In genomic region chr21:33975548-33976081, GRCh38 we compare ENCODE assay signal across 8 cellular contexts.
A peak's percentile ranks its signal among the peaks of the same experiment; 100 is the strongest.
DNase-seq lines count a peak whose midpoint lies in the region; ATAC-seq and TF ChIP-seq lines count a peak whose summit lies in the region.

No MANE protein-coding gene starts in this region.

- no peaks in the 10 kb centered on the region for H3K27me3 ChIP-seq in Peyer's patch

- H3K9me3 ChIP-seq in Peyer's patch, result no peaks in the 10 kb centered on the region

- no peaks in the 10 kb centered on the region for H3K36me3 ChIP-seq in Peyer's patch

- no peak for TF ChIP-seq POLR2A in Peyer's patch (IDR thresholded peaks at IDR 0.05)

- peak overlapping the region; percentile 65 to 80 (median 68) for H3K27ac ChIP-seq in Peyer's patch

- TF ChIP-seq CTCF in Peyer's patch (IDR thresholded peaks at IDR 0.05), result no peak

- no peak overlapping the region for H3K4me3 ChIP-seq in Peyer's patch

- H3K4me1 ChIP-seq in Peyer's patch, result peaks cover 4 to 31% (median 8%) of the 10 kb centered on the region in 4 donors

- DNase-seq in Peyer's patch, result peak in 2 of 3 donors; percentile 41 to 65
- DNase-seq in activated T-helper 1 cell treated with anti-CD3 and anti-CD28 coated beads, Interleukin-2, amount 50 U/mL, for 16 hours (ENCODE audit: low read depth in 1 of 2, low spot score in 1 of 2), result peak; percentile 12 to 42
- peak; percentile 93 for DNase-seq in kidney tubule cell (ENCODE audit: low spot score)
- peak; percentile 35 to 62 for DNase-seq in stimulated activated CD8-positive, alpha-beta memory T cell treated with anti-CD3 and anti-CD28 coated beads, Interleukin-4, amount 100 ng/mL, for 4 hours (ENCODE audit: low read depth in 2 of 2, low spot score in 1 of 2)
- no peak for DNase-seq in amygdala (lab: John Stamatoyannopoulos, UW)
- no peak for DNase-seq in NCI-H748 (lab: John Stamatoyannopoulos, UW; ENCODE audit: unreplicated experiment)

- ATAC-seq in GM18868 (IDR thresholded peaks at IDR 0.05; ENCODE audit: unreplicated experiment), result peak; percentile 87
- ATAC-seq in HG02943 (IDR thresholded peaks at IDR 0.05; ENCODE audit: low read depth, unreplicated experiment), result peak; percentile 85

Comparison
In these comparisons a context has a peak if more than half of its experiments do, and no peak if none do; other contexts are left out.
1. DNase-seq: peak in Peyer's patch (2 of 3), activated T-helper 1 cell treated with anti-CD3 and anti-CD28 coated beads, Interleukin-2, amount 50 U/mL, for 16 hours (2 of 2), kidney tubule cell (single experiment) and stimulated activated CD8-positive, alpha-beta memory T cell treated with anti-CD3 and anti-CD28 coated beads, Interleukin-4, amount 100 ng/mL, for 4 hours (2 of 2); none in amygdala (0 of 56) and NCI-H748 (single experiment).